15 cellular contexts compared by ENCODE assay signal in genomic region chr3:65761890-65762605, GRCh38.
"Had no signal": no experiment of that assay in that cellular context is flagged by ENCODE, and none has a peak within 500 bp of the region (broad histone marks: within the 10 kb centered on the region; RNA-seq: fewer than 3 reads in every experiment).

No MANE protein-coding gene starts in this region.

- H3K27me3 ChIP-seq: brain microvascular endothelial cell, foreskin keratinocyte had no signal

- DNase-seq: activated CD4-positive, alpha-beta T cell treated with anti-CD3 and anti-CD28 coated beads, Interleukin-2, amount 10 ng/mL, durations not matched to agents 7 days and 5 days; activated CD8-positive, alpha-beta memory T cell treated with anti-CD3 and anti-CD28 coated beads, Interleukin-2, amount 50 U/mL, for 48 hours; activated naive CD8-positive, alpha-beta T cell treated with anti-CD3 and anti-CD28 coated beads for 36 hours; brain microvascular endothelial cell; effector memory CD4-positive, alpha-beta T cell; foreskin keratinocyte; mucosa of descending colon; naive thymus-derived CD4-positive, alpha-beta T cell; occipital lobe; right cardiac atrium; small intestine; stimulated activated CD4-positive, alpha-beta T cell treated with anti-CD3 and anti-CD28 coated beads, Interleukin-4, amount 100 ng/mL, for 24 hours; stimulated activated naive CD4-positive, alpha-beta T cell treated with Interleukin-2 at 50 U/mL for 16 hours; SW 1271; trophoblast cell had no signal

- H3K27ac ChIP-seq: brain microvascular endothelial cell, foreskin keratinocyte had no signal
